ENCODE assay signal across 18 cellular contexts in the genomic region with DNA sequence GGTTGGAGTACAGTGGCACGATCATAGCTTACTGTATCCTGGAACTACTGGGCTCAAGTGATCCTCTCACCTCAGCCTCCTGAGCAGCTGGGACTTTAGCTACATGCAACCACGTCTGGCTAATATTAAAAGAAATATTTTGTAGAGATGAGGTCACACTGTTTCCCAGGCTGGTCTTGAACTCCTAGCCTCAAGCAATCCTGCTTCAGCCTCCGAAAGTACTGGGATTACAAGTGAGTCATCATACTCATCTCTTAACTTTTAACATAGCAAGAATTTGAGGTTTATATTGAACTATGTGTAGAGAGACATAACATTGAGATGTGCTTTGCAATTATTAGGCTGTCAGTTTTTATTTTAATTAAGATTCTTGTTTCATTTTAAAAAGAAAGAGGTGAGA. TPM values are rescaled to one million over a fixed set of nuclear protein-coding genes. Genes with fewer than 3 reads are reported as not detected.
DNase-seq lines count a peak whose midpoint lies in the region; ATAC-seq and TF ChIP-seq lines count a peak whose summit lies in the region.
"Had no signal": no experiment of that assay in that cellular context is flagged by ENCODE, and none has a peak within 500 bp of the region (broad histone marks: within the 10 kb centered on the region; RNA-seq: fewer than 3 reads in every experiment).

No MANE protein-coding gene starts in this region.

- H3K4me1 Mint-ChIP-seq in HFFc6 (ENCODE audit: low read depth) = peaks cover 17% of the 10 kb centered on the region

- H3K27me3 Mint-ChIP-seq in HFFc6 (ENCODE audit: insufficient read depth) = no peaks in the 10 kb centered on the region; the same call in 1 of the 2 replicates

- no peaks in the 10 kb centered on the region for H3K9me3 Mint-ChIP-seq in HFFc6
- H3K9me3 Mint-ChIP-seq: T-helper 1 cell treated with Interleukin-12 subunit alpha and Interleukin-12 subunit beta and Interleukin-4 antibody, amounts not matched to agents 30 μg/mL and 1 μg/mL, for 36 hours had no signal

- H3K27ac ChIP-seq in aorta (ENCODE audit: low read depth in 1 of 2, low read length in 2 of 2) = no peak overlapping the region
- H3K27ac ChIP-seq: C4-2B, SJSA1 had no signal

- H3K4me3 Mint-ChIP-seq in HFFc6 = no peak overlapping the region
- H3K4me3 Mint-ChIP-seq: T-helper 1 cell treated with Interleukin-12 subunit alpha and Interleukin-12 subunit beta and Interleukin-4 antibody, amounts not matched to agents 30 μg/mL and 1 μg/mL, for 36 hours had no signal

- WGBS in aorta, 2 donors = 86 to 89% methylated on average over 3 of the region's 3 CpGs

- no peaks in the 10 kb centered on the region for H3K4me1 ChIP-seq in aorta (ENCODE audit: control insufficient read depth in 1 of 2, insufficient read depth in 2 of 2, low read length in 2 of 2)
- H3K4me1 ChIP-seq: SJSA1 had no signal

- H3K4me3 ChIP-seq in astrocyte of the spinal cord (ENCODE audit: low read depth, low read length) (no peak overlapping the region), aorta (ENCODE audit: low read length in 2 of 2) (no peak overlapping the region)
- H3K4me3 ChIP-seq: SJSA1 had no signal

- no peaks in the 10 kb centered on the region for H3K36me3 ChIP-seq in aorta (ENCODE audit: control insufficient read depth in 1 of 2, insufficient read depth in 2 of 2, low read length in 1 of 2)

- ATAC-seq in GM21717 (IDR thresholded peaks at IDR 0.05; ENCODE audit: unreplicated experiment) (no peak), GM18909 (IDR thresholded peaks at IDR 0.05; ENCODE audit: poor library complexity, unreplicated experiment) (no peak), aorta (ENCODE audit: low FRiP score) (no peak)
- ATAC-seq in activated CD4-positive, CD25-positive, alpha-beta regulatory T cell treated with anti-CD3 and anti-CD28 coated beads, Interleukin-2, amount 50 U/mL, for 24 hours = no peak
- ATAC-seq: HCT116, PC-3 had no signal

- H3K27ac Mint-ChIP-seq in HFFc6 = peak overlapping the region; percentile 40
- H3K27ac Mint-ChIP-seq: T-helper 1 cell treated with Interleukin-12 subunit alpha and Interleukin-12 subunit beta and Interleukin-4 antibody, amounts not matched to agents 30 μg/mL and 1 μg/mL, for 36 hours had no signal

- no peaks in the 10 kb centered on the region for H3K9me3 ChIP-seq in aorta (ENCODE audit: control insufficient read depth, low read length)
- H3K9me3 ChIP-seq: SJSA1 had no signal

- peaks cover 26% of the 10 kb centered on the region for H3K36me3 Mint-ChIP-seq in HFFc6 (ENCODE audit: low read depth)

- H3K27me3 ChIP-seq in aorta (ENCODE audit: control insufficient read depth in 1 of 2, insufficient read depth in 2 of 2, low read length in 1 of 2) = no peaks in the 10 kb centered on the region
- H3K27me3 ChIP-seq: SJSA1 had no signal

- intact Hi-C loops in aorta (cut with DNase I) = no loop called here

- TF ChIP-seq CTCF in HFFc6 (IDR thresholded peaks at IDR 0.05) = no peak
- no peak for TF ChIP-seq CTCF in astrocyte of the spinal cord (IDR thresholded peaks at IDR 0.05; ENCODE audit: low read depth, low read length)

- DNase-seq in EL (peak; percentile 68), HFFc6 (peak; percentile 26), astrocyte of the spinal cord (ENCODE audit: low read depth, low spot score) (peak; percentile 6), iris pigment epithelial cell (ENCODE audit: low read depth) (peak; percentile 39), aorta (no peak)
- DNase-seq: KG1, NCI-H1417, NCI-H187, NCI-H2107, NCI-H510A treated with DMSO at 0.1 percent for 48 hours, PC-3 had no signal

- in situ Hi-C loops in astrocyte of the spinal cord (cut with HindIII; ENCODE audit: low sequenced_read_pairs) = no loop called here

RNA-seq across cellular contexts. Expression of a gene that starts 37.5 kb away (rescaled TPM):
- 10 to 100 TPM; 10.0 to 25.2 (median 22.8) TPM for total RNA-seq in HFFc6 (2021; fragmentation: NEBNext Ultra II Directional; extraction: Animal tissue kit (Norgen Biotek cat#: 25700))
- total RNA-seq in aorta = 10 to 100 TPM in 1 of 2 donors, 1 to 10 TPM in 1; 5.8 to 19.6 TPM
- 1 to 10 TPM in 1 of 2 donors, under 1 TPM in 1; 0.13 to 5.1 TPM for polyA plus RNA-seq in aorta

Comparison
In these comparisons a context has a peak if more than half of its experiments do, and no peak if none do; other contexts are left out.
1. DNase-seq: peak in EL (single experiment), HFFc6 (single experiment), astrocyte of the spinal cord (single experiment) and iris pigment epithelial cell (single experiment); none in aorta (0 of 2).